In genomic region chr4:155703486-155704227, GRCh38 we compare ENCODE assay signal across 2 cellular contexts.
TF ChIP-seq lines count a peak whose summit lies in the region.

No MANE protein-coding gene starts in this region.

TF ChIP-seq in SK-N-SH treated with all-trans-retinoic acid at 6 μM for 48 hours, 23 proteins besides CTCF, POLR2A, EP300 and RAD21 (continued from another document):
- TF ChIP-seq CREB5 (CRISPR knock-in tag; IDR thresholded peaks at IDR 0.05; ENCODE audit: low read depth) = no peak
- peak; percentile 10; the same call in 1 of the 2 replicates for TF ChIP-seq ZNF8 (CRISPR knock-in tag; IDR thresholded peaks at IDR 0.05)
- no peak for TF ChIP-seq GLIS3 (CRISPR knock-in tag; IDR thresholded peaks at IDR 0.05)
TF ChIP-seq in SK-N-SH treated with all-trans-retinoic acid at 6 μM for 48 hours: peak in this region for 3.

TF ChIP-seq in SK-N-SH, 30 proteins besides CTCF, POLR2A, EP300 and RAD21 (continued from another document):
- no peak for TF ChIP-seq PBX3 (IDR thresholded peaks at IDR 0.05)
- TF ChIP-seq JUND (IDR thresholded peaks at IDR 0.05) = no peak
- TF ChIP-seq YY1 (IDR thresholded peaks at IDR 0.05; ENCODE audit: low read depth) = no peak
- no peak for TF ChIP-seq GABPA (IDR thresholded peaks at IDR 0.05; ENCODE audit: low read depth)
